Comparison of ENCODE assay signal across 9 cellular contexts in the genomic region with DNA sequence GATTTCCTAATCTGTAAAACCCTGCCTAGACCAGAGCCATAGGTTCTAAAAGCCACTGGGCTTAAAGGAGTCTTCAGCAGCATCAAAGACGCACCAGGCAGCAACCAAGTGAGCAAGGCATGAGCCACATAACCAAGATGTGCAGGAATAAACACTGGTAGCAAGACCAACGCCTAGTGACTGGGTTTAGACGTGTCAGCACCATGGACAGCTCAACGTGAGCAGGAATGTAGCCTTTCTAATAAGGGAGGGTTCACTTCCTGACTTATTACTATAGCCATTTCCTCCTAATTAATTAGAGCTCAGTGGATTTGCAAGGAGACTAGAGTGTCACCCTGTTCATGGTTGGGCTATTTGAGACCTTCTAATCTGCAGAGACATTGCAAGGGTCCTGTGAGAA.
DNase-seq lines count a peak whose midpoint lies in the region; ATAC-seq, FAIRE-seq and TF ChIP-seq lines count a peak whose summit lies in the region.
"Had no signal": no experiment of that assay in that cellular context is flagged by ENCODE, and none has a peak within 500 bp of the region (broad histone marks: within the 10 kb centered on the region; RNA-seq: fewer than 3 reads in every experiment).

No MANE protein-coding gene starts in this region.

- no peak overlapping the region for H3K4me2 ChIP-seq in K562 (ENCODE audit: insufficient read depth, low read length)

- CTCF ChIA-PET in GM10248 (lab: Yijun Ruan, JAX) (interaction anchor here (0.9 kb wide), 1 partner anchor 45 kb away, joined by 3 read pairs; no protein-coding TSS in a partner anchor), K562 (lab: Yijun Ruan, JAX; ENCODE audit: low intra/inter-chr PET ratio) (no interaction called here)

- peak; percentile 76 for ATAC-seq in K562
- ATAC-seq in HG02571 (IDR thresholded peaks at IDR 0.05; ENCODE audit: unreplicated experiment), result no peak
- ATAC-seq in GM21526 (IDR thresholded peaks at IDR 0.05; ENCODE audit: low FRiP score, unreplicated experiment), result no peak
- ATAC-seq in GM19328 (IDR thresholded peaks at IDR 0.05; ENCODE audit: unreplicated experiment), result no peak
- ATAC-seq: activated T-helper 17 cell treated with anti-CD3 and anti-CD28 coated beads, Interleukin-2, amount 50 U/mL, for 72 hours had no signal

- H3K27ac ChIP-seq in K562 (ENCODE audit: extremely low read depth, low read depth, low read length), result no peak overlapping the region

- no peaks in the 10 kb centered on the region for H3K27me3 ChIP-seq in K562 (ENCODE audit: control insufficient read depth in 2 of 2, insufficient read depth in 2 of 2, low read length in 2 of 2)

- no peaks in the 10 kb centered on the region for H3K36me3 ChIP-seq in K562 (ENCODE audit: control insufficient read depth, insufficient read depth, low read length)

- no peaks in the 10 kb centered on the region for H3K9me1 ChIP-seq in K562 (ENCODE audit: control insufficient read depth, insufficient read depth, low read length)

- FAIRE-seq in K562 (lab: Jason Lieb, UNC), result peak; percentile 85

- H3K79me2 ChIP-seq in K562 (ENCODE audit: control insufficient read depth, insufficient read depth, low read length), result no peaks in the 10 kb centered on the region

- no peak overlapping the region for H3K9ac ChIP-seq in K562 (ENCODE audit: insufficient read depth in 1 of 2, low read depth in 2 of 2, low read length in 2 of 2)

- H3K4me1 ChIP-seq in K562 (replicated peaks in 1 of 2; ENCODE audit: control insufficient read depth in 2 of 2, insufficient read depth in 2 of 2, low read length in 2 of 2), result no peaks in the 10 kb centered on the region

- TF ChIP-seq CTCF in GM10248 (IDR thresholded peaks at IDR 0.05; ENCODE audit: control extremely low read depth, extremely low read depth, low read depth, missing control alignments) (no peak), K562 (IDR thresholded peaks at IDR 0.05 in 2 of 3, conservative IDR thresholded peaks at IDR 0.05 in 1 of 3; ENCODE audit: insufficient read depth in 2 of 3, low read depth in 1 of 3, low read length in 3 of 3) (no peak)

- DNase-seq in GM10248 (ENCODE audit: extremely low spot score), result peak; percentile 19
- DNase-seq in Jurkat, Clone E6-1 (ENCODE audit: low read depth, low spot score), result peak; percentile 61
- peak; percentile 37 to 60 (median 51) for DNase-seq in K562 (ENCODE audit: extremely low read depth in 1 of 4, low spot score in 3 of 4)
- DNase-seq in lung microvascular endothelial cell (ENCODE audit: low read depth in 2 of 2), result peak; percentile 52 to 57
- no peak for DNase-seq in COLO668 (lab: John Stamatoyannopoulos, UW; ENCODE audit: unreplicated experiment)

- H2AFZ ChIP-seq in K562 (ENCODE audit: low read depth, low read length), result no peak overlapping the region

- intact Hi-C loops in K562 (cut with micrococcal nuclease), result no loop called here

- BruUV-seq in K562 (replicated peaks; lab: Mats Ljungman, UMichigan), result no TSS peak

- no peak for TF ChIP-seq RAD21 in K562 (CRISPR knock-in tag; conservative IDR thresholded peaks at IDR 0.05 in 1 of 2, IDR thresholded peaks at IDR 0.05 in 1 of 2)

- in situ Hi-C loops in K562 (cut with MboI), result no loop called here

- H4K20me1 ChIP-seq in K562 (replicated peaks; ENCODE audit: control insufficient read depth, insufficient read depth, low read length), result no peaks in the 10 kb centered on the region

- WGBS in K562 (ENCODE audit: insufficient coverage, low coverage, missing lambda C conversion rate), result 0% methylated on average over 4 of the region's 4 CpGs

- H3K9me3 ChIP-seq in K562 (replicated peaks; ENCODE audit: control insufficient read depth, insufficient read depth, low read depth, low read length), result no peaks in the 10 kb centered on the region

- TF ChIP-seq POLR2A in K562 (conservative IDR thresholded peaks at IDR 0.05), result no peak

- TF ChIP-seq EP300 in K562 (IDR thresholded peaks at IDR 0.05; ENCODE audit: low read length), result no peak

- POLR2A ChIA-PET in GM10248 (lab: Yijun Ruan, JAX), result no interaction called here
- POLR2A ChIA-PET in K562 (lab: Yijun Ruan, JAX), result no interaction called here

- H3K4me3 ChIP-seq in Jurkat, Clone E6-1 (ENCODE audit: low read length), result no peak overlapping the region
- no peak overlapping the region for H3K4me3 ChIP-seq in K562

TF ChIP-seq in K562, 482 proteins besides CTCF, POLR2A, EP300 and RAD21 (continues in another document):
- no peak for TF ChIP-seq NR2C1 (IDR thresholded peaks at IDR 0.05)
- 0 out of 2 replicates have a peak, but pooled peaks have one; percentile 36 for TF ChIP-seq NR2C1 (tag; IDR thresholded peaks at IDR 0.05)
- TF ChIP-seq EHMT2 (IDR thresholded peaks at IDR 0.05), result peak; percentile 99
- peak in 1 of 2 experiments; percentile 44; a peak in 1 of 4 replicates for TF ChIP-seq TEAD1 (CRISPR knock-in tag; IDR thresholded peaks at IDR 0.05)
- TF ChIP-seq TEAD4 (IDR thresholded peaks at IDR 0.05; ENCODE audit: low read length), result peak; percentile 72
- no peak for TF ChIP-seq TEAD4 (CRISPR knock-in tag; IDR thresholded peaks at IDR 0.05; ENCODE audit: borderline replicate concordance)
- peak; percentile 90 for TF ChIP-seq PRMT5 (CRISPR knock-in tag; IDR thresholded peaks at IDR 0.05)
- TF ChIP-seq TEAD2 (tag; IDR thresholded peaks at IDR 0.05), result peak; percentile 72; the same call in 1 of the 2 replicates
- TF ChIP-seq ZNF644 (tag; IDR thresholded peaks at IDR 0.05; ENCODE audit: low read depth), result peak; percentile 76; the same call in 1 of the 2 replicates
- no peak for TF ChIP-seq HIVEP1 (CRISPR knock-in tag; IDR thresholded peaks at IDR 0.05)
- no peak for TF ChIP-seq ZSCAN32 (CRISPR knock-in tag; IDR thresholded peaks at IDR 0.05)
- 0 out of 2 replicates have a peak, but pooled peaks have one; percentile 28 for TF ChIP-seq ZNF584 (CRISPR knock-in tag; IDR thresholded peaks at IDR 0.05; ENCODE audit: low read depth)
- no peak for TF ChIP-seq GMEB1 (CRISPR knock-in tag; IDR thresholded peaks at IDR 0.05)
- TF ChIP-seq ZNF395 (CRISPR knock-in tag; IDR thresholded peaks at IDR 0.05), result 0 out of 2 replicates have a peak, but pooled peaks have one; percentile 23
- TF ChIP-seq ZNF766 (CRISPR knock-in tag; conservative IDR thresholded peaks at IDR 0.05), result peak; percentile 81
- 0 out of 2 replicates have a peak, but pooled peaks have one; percentile 23 for TF ChIP-seq HDAC2 (IDR thresholded peaks at IDR 0.05)
- 0 out of 2 replicates have a peak, but pooled peaks have one; percentile 59 for TF ChIP-seq ZNF197 (CRISPR knock-in tag; IDR thresholded peaks at IDR 0.05; ENCODE audit: low read depth)
- TF ChIP-seq KAT2B (IDR thresholded peaks at IDR 0.05; ENCODE audit: low read depth, low read length), result no peak
- TF ChIP-seq ZSCAN29 (IDR thresholded peaks at IDR 0.05), result no peak
- peak; percentile 95 for TF ChIP-seq REST (CRISPR knock-in tag; IDR thresholded peaks at IDR 0.05; ENCODE audit: low read depth)
- no peak for TF ChIP-seq TARDBP (IDR thresholded peaks at IDR 0.05)
- TF ChIP-seq MIER1 (IDR thresholded peaks at IDR 0.05; ENCODE audit: low read depth), result peak; percentile 96
- peak; percentile 69 for TF ChIP-seq CREM (IDR thresholded peaks at IDR 0.05; ENCODE audit: low read depth)
